In genomic region chr17:80268427-80268826, GRCh38 we compare ENCODE assay signal across 11 cellular contexts.
"Had no signal": no experiment of that assay in that cellular context is flagged by ENCODE, and none has a peak within 500 bp of the region (broad histone marks: within the 10 kb centered on the region; RNA-seq: fewer than 3 reads in every experiment).

No MANE protein-coding gene starts in this region.

- H3K27ac Mint-ChIP-seq: GM23338, H9, HFFc6, IgD-negative memory B cell had no signal

- DNase-seq: H9, HCEC 1CT, HFFc6, Karpas-422, KBM-7 had no signal

- H3K9me3 Mint-ChIP-seq: HFFc6, IgD-negative memory B cell had no signal

- FAIRE-seq: H1, H54, HTR-8/SVneo had no signal

- H3K4me2 ChIP-seq: GM23338, KMS-11 had no signal

- H3K4me3 Mint-ChIP-seq: GM23338, H9, HFFc6, IgD-negative memory B cell had no signal

- H3K27ac ChIP-seq: KMS-11 had no signal

- H3K4me3 ChIP-seq: GM23338 had no signal

- ATAC-seq: GM23338 had no signal

- H3K9ac ChIP-seq: KMS-11 had no signal

- H2AFZ ChIP-seq: GM23338 had no signal
